Comparison of ENCODE assay signal across 27 cellular contexts in genomic region chr7:34787586-34787985, GRCh38.
"Had no signal": no experiment of that assay in that cellular context is flagged by ENCODE, and none has a peak within 500 bp of the region (broad histone marks: within the 10 kb centered on the region; RNA-seq: fewer than 3 reads in every experiment).

No MANE protein-coding gene starts in this region.

- DNase-seq: activated CD4-positive, alpha-beta memory T cell treated with anti-CD3 and anti-CD28 coated beads, Interleukin-2, amount 10 ng/mL, durations not matched to agents 7 days and 5 days; activated CD4-positive, alpha-beta T cell treated with anti-CD3 and anti-CD28 coated beads for 1 hour; activated CD4-positive, alpha-beta T cell treated with anti-CD3 and anti-CD28 coated beads for 48 hours; activated CD4-positive, CD25-positive, alpha-beta regulatory T cell; activated gamma-delta T cell; activated naive CD4-positive, alpha-beta T cell treated with Interleukin-2 at 50 U/mL for 16 hours; activated naive CD8-positive, alpha-beta T cell treated with anti-CD3 and anti-CD28 coated beads, Interleukin-2, amount 10 ng/mL, durations not matched to agents 7 days and 5 days; activated T-cell treated with anti-CD3 and anti-CD28 coated beads, Interleukin-2, amount 50 U/mL, for 1 hour; activated T-cell treated with anti-CD3 and anti-CD28 coated beads, Interleukin-2, amount 50 U/mL, for 72 hours; amygdala; MM.1S; MV-4-11; NCI-H1092 treated with DMSO at 0.1 percent for 48 hours; NCI-H1417; NCI-H146; NCI-H1930; NCI-H2081 treated with DMSO at 0.1 percent for 48 hours; NCI-H345; NCI-H510A treated with DMSO at 0.1 percent for 48 hours; NCI-H526 treated with DMSO at 0.1 percent for 48 hours; NCI-H774; SHP77; SJCRH30; T1000; WERI-Rb-1 had no signal

- ATAC-seq: activated T-cell treated with anti-CD3 and anti-CD28 coated beads, Interleukin-2, amount 50 U/mL, for 72 hours; activated T-helper 17 cell treated with anti-CD3 and anti-CD28 coated beads, Interleukin-2, amount 50 U/mL, for 72 hours; Panc1 had no signal
